1 cellular context compared by ENCODE assay signal in the genomic region with DNA sequence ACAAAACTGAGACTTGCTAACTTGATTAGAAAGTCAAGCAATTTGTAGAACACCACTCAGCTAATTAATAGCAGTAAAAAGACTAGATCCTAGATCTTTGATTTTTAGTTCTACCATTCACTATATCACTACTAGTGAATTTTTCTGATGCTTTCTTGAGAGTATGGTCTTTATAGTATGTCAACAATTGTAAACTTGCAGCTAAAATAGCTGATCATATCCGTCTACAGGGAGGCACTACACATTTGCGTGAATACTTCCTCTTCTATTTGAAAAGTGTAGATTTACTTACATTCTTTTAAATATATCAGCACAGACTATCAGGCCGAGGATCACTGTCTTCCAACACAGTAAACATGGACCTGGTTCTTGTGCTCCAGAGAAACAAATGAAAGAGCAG.
TF ChIP-seq lines count a peak whose summit lies in the region.

No MANE protein-coding gene starts in this region.

TF ChIP-seq in GM12878, 131 proteins besides CTCF, POLR2A, EP300 and RAD21:
- TF ChIP-seq JUND (IDR thresholded peaks at IDR 0.05; ENCODE audit: low read depth, low read length) (no peak), IRF4 (IDR thresholded peaks at IDR 0.05; ENCODE audit: low read depth, low read length) (no peak), GABPA (IDR thresholded peaks at IDR 0.05; ENCODE audit: low read depth) (no peak), WRNIP1 (IDR thresholded peaks at IDR 0.05; ENCODE audit: borderline replicate concordance, low read depth, low read length) (no peak), SUZ12 (IDR thresholded peaks at IDR 0.05; ENCODE audit: unreplicated experiment) (no peak), RFX5 (IDR thresholded peaks at IDR 0.05; ENCODE audit: low read depth, low read length) (no peak), CHD1 (IDR thresholded peaks at IDR 0.05; ENCODE audit: low read depth, low read length) (no peak), SMAD5 (IDR thresholded peaks at IDR 0.05; ENCODE audit: low read depth) (no peak), POLR2AphosphoS2 (IDR thresholded peaks at IDR 0.05; ENCODE audit: low read depth, low read length) (no peak), NR2C2 (IDR thresholded peaks at IDR 0.05; ENCODE audit: borderline replicate concordance, control insufficient read depth, insufficient read length, low read depth) (no peak), DPF2 (IDR thresholded peaks at IDR 0.05) (no peak), SIX5 (IDR thresholded peaks at IDR 0.05; ENCODE audit: low read depth, low read length, severe bottlenecking) (no peak), BMI1 (IDR thresholded peaks at IDR 0.05; ENCODE audit: borderline replicate concordance) (no peak), PAX5 (IDR thresholded peaks at IDR 0.05; ENCODE audit: borderline replicate concordance, low read depth, low read length) (no peak), SUPT20H (IDR thresholded peaks at IDR 0.05; ENCODE audit: borderline replicate concordance, control insufficient read depth, low read depth, low read length) (no peak), FOXM1 (IDR thresholded peaks at IDR 0.05; ENCODE audit: low read depth, low read length) (no peak)
- TF ChIP-seq, protein P1, sequence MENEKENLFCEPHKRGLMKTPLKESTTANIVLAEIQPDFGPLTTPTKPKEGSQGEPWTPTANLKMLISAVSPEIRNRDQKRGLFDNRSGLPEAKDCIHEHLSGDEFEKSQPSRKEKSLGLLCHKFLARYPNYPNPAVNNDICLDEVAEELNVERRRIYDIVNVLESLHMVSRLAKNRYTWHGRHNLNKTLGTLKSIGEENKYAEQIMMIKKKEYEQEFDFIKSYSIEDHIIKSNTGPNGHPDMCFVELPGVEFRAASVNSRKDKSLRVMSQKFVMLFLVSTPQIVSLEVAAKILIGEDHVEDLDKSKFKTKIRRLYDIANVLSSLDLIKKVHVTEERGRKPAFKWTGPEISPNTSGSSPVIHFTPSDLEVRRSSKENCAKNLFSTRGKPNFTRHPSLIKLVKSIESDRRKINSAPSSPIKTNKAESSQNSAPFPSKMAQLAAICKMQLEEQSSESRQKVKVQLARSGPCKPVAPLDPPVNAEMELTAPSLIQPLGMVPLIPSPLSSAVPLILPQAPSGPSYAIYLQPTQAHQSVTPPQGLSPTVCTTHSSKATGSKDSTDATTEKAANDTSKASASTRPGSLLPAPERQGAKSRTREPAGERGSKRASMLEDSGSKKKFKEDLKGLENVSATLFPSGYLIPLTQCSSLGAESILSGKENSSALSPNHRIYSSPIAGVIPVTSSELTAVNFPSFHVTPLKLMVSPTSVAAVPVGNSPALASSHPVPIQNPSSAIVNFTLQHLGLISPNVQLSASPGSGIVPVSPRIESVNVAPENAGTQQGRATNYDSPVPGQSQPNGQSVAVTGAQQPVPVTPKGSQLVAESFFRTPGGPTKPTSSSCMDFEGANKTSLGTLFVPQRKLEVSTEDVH (IDR thresholded peaks at IDR 0.05; ENCODE audit: low read depth, partially characterized antibody) = no peak
- TF ChIP-seq, protein P2, sequence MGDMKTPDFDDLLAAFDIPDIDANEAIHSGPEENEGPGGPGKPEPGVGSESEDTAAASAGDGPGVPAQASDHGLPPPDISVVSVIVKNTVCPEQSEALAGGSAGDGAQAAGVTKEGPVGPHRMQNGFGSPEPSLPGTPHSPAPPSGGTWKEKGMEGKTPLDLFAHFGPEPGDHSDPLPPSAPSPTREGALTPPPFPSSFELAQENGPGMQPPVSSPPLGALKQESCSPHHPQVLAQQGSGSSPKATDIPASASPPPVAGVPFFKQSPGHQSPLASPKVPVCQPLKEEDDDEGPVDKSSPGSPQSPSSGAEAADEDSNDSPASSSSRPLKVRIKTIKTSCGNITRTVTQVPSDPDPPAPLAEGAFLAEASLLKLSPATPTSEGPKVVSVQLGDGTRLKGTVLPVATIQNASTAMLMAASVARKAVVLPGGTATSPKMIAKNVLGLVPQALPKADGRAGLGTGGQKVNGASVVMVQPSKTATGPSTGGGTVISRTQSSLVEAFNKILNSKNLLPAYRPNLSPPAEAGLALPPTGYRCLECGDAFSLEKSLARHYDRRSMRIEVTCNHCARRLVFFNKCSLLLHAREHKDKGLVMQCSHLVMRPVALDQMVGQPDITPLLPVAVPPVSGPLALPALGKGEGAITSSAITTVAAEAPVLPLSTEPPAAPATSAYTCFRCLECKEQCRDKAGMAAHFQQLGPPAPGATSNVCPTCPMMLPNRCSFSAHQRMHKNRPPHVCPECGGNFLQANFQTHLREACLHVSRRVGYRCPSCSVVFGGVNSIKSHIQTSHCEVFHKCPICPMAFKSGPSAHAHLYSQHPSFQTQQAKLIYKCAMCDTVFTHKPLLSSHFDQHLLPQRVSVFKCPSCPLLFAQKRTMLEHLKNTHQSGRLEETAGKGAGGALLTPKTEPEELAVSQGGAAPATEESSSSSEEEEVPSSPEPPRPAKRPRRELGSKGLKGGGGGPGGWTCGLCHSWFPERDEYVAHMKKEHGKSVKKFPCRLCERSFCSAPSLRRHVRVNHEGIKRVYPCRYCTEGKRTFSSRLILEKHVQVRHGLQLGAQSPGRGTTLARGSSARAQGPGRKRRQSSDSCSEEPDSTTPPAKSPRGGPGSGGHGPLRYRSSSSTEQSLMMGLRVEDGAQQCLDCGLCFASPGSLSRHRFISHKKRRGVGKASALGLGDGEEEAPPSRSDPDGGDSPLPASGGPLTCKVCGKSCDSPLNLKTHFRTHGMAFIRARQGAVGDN (IDR thresholded peaks at IDR 0.05) = no peak
- TF ChIP-seq, protein P3, sequence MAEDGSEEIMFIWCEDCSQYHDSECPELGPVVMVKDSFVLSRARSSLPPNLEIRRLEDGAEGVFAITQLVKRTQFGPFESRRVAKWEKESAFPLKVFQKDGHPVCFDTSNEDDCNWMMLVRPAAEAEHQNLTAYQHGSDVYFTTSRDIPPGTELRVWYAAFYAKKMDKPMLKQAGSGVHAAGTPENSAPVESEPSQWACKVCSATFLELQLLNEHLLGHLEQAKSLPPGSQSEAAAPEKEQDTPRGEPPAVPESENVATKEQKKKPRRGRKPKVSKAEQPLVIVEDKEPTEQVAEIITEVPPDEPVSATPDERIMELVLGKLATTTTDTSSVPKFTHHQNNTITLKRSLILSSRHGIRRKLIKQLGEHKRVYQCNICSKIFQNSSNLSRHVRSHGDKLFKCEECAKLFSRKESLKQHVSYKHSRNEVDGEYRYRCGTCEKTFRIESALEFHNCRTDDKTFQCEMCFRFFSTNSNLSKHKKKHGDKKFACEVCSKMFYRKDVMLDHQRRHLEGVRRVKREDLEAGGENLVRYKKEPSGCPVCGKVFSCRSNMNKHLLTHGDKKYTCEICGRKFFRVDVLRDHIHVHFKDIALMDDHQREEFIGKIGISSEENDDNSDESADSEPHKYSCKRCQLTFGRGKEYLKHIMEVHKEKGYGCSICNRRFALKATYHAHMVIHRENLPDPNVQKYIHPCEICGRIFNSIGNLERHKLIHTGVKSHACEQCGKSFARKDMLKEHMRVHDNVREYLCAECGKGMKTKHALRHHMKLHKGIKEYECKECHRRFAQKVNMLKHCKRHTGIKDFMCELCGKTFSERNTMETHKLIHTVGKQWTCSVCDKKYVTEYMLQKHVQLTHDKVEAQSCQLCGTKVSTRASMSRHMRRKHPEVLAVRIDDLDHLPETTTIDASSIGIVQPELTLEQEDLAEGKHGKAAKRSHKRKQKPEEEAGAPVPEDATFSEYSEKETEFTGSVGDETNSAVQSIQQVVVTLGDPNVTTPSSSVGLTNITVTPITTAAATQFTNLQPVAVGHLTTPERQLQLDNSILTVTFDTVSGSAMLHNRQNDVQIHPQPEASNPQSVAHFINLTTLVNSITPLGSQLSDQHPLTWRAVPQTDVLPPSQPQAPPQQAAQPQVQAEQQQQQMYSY (CRISPR knock-in tag; IDR thresholded peaks at IDR 0.05) = no peak
- TF ChIP-seq, protein P4, sequence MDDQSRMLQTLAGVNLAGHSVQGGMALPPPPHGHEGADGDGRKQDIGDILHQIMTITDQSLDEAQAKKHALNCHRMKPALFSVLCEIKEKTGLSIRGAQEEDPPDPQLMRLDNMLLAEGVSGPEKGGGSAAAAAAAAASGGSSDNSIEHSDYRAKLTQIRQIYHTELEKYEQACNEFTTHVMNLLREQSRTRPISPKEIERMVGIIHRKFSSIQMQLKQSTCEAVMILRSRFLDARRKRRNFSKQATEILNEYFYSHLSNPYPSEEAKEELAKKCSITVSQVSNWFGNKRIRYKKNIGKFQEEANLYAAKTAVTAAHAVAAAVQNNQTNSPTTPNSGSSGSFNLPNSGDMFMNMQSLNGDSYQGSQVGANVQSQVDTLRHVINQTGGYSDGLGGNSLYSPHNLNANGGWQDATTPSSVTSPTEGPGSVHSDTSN (IDR thresholded peaks at IDR 0.05; ENCODE audit: insufficient replicate concordance, low read depth, low read length) = no peak
